Comparison of ENCODE assay signal across 1 cellular context in the genomic region with DNA sequence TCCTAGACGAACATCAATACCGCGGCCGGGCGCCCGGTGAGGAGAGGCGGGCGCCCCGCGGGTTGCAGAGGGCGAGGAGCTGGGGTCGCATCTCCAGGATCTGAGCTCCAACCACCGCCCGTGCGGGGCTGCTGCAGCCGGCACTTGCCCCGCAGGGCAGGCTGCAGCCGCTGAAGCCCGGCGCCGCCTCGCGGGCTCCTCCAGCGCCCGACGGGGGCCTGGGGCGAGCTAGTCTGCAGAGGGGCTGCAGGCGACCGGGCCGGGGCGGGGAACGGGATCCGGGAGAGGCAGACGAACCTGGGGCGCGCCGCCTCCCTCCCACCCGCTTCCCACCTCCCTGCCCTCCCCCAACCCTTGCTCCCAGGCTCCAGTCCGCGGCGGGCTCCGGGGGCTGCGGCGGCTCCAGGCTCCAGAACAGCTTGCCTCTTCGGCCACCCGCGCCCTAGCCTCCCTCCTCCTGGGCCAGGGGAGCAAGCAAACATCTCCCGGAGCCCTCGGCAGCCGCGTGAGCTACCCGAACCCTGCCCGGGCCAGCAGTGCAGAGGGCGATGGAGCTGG.
TF ChIP-seq lines count a peak whose summit lies in the region.

No MANE protein-coding gene starts in this region.

TF ChIP-seq in HepG2, 621 proteins besides CTCF, POLR2A, EP300 and RAD21 (continued from another document):
- TF ChIP-seq MLLT10 (CRISPR knock-in tag; IDR thresholded peaks at IDR 0.05) (no peak), ZNF17 (CRISPR knock-in tag; IDR thresholded peaks at IDR 0.05) (no peak), GFI1 (CRISPR knock-in tag; IDR thresholded peaks at IDR 0.05; ENCODE audit: borderline replicate concordance) (no peak), ZNF724P (CRISPR knock-in tag; IDR thresholded peaks at IDR 0.05; ENCODE audit: borderline replicate concordance) (no peak), ZFP1 (CRISPR knock-in tag; IDR thresholded peaks at IDR 0.05) (no peak), PHF5A (CRISPR knock-in tag; IDR thresholded peaks at IDR 0.05; ENCODE audit: low read depth, unreplicated experiment) (no peak), ARNT2 (CRISPR knock-in tag; IDR thresholded peaks at IDR 0.05; ENCODE audit: low read depth) (no peak), ZNF530 (CRISPR knock-in tag; IDR thresholded peaks at IDR 0.05; ENCODE audit: low read depth) (no peak), ZNF567 (CRISPR knock-in tag; IDR thresholded peaks at IDR 0.05; ENCODE audit: borderline replicate concordance) (no peak)
- TF ChIP-seq, protein P1, sequence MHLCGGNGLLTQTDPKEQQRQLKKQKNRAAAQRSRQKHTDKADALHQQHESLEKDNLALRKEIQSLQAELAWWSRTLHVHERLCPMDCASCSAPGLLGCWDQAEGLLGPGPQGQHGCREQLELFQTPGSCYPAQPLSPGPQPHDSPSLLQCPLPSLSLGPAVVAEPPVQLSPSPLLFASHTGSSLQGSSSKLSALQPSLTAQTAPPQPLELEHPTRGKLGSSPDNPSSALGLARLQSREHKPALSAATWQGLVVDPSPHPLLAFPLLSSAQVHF (CRISPR knock-in tag; IDR thresholded peaks at IDR 0.05) = no peak
- TF ChIP-seq, protein P2, sequence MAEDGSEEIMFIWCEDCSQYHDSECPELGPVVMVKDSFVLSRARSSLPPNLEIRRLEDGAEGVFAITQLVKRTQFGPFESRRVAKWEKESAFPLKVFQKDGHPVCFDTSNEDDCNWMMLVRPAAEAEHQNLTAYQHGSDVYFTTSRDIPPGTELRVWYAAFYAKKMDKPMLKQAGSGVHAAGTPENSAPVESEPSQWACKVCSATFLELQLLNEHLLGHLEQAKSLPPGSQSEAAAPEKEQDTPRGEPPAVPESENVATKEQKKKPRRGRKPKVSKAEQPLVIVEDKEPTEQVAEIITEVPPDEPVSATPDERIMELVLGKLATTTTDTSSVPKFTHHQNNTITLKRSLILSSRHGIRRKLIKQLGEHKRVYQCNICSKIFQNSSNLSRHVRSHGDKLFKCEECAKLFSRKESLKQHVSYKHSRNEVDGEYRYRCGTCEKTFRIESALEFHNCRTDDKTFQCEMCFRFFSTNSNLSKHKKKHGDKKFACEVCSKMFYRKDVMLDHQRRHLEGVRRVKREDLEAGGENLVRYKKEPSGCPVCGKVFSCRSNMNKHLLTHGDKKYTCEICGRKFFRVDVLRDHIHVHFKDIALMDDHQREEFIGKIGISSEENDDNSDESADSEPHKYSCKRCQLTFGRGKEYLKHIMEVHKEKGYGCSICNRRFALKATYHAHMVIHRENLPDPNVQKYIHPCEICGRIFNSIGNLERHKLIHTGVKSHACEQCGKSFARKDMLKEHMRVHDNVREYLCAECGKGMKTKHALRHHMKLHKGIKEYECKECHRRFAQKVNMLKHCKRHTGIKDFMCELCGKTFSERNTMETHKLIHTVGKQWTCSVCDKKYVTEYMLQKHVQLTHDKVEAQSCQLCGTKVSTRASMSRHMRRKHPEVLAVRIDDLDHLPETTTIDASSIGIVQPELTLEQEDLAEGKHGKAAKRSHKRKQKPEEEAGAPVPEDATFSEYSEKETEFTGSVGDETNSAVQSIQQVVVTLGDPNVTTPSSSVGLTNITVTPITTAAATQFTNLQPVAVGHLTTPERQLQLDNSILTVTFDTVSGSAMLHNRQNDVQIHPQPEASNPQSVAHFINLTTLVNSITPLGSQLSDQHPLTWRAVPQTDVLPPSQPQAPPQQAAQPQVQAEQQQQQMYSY (CRISPR knock-in tag; IDR thresholded peaks at IDR 0.05) = no peak
- TF ChIP-seq, protein P3, sequence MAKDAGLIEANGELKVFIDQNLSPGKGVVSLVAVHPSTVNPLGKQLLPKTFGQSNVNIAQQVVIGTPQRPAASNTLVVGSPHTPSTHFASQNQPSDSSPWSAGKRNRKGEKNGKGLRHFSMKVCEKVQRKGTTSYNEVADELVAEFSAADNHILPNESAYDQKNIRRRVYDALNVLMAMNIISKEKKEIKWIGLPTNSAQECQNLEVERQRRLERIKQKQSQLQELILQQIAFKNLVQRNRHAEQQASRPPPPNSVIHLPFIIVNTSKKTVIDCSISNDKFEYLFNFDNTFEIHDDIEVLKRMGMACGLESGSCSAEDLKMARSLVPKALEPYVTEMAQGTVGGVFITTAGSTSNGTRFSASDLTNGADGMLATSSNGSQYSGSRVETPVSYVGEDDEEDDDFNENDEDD (CRISPR knock-in tag; IDR thresholded peaks at IDR 0.05; ENCODE audit: borderline replicate concordance) = no peak
- TF ChIP-seq, protein P4, sequence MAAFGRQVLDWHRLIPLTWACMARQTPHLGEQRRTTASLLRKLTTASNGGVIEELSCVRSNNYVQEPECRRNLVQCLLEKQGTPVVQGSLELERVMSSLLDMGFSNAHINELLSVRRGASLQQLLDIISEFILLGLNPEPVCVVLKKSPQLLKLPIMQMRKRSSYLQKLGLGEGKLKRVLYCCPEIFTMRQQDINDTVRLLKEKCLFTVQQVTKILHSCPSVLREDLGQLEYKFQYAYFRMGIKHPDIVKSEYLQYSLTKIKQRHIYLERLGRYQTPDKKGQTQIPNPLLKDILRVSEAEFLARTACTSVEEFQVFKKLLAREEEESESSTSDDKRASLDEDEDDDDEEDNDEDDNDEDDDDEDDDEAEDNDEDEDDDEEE (CRISPR knock-in tag; IDR thresholded peaks at IDR 0.05) = no peak
